ENCODE assay signal across 25 cellular contexts in genomic region chr2:128197059-128197458, GRCh38.
A peak's percentile ranks its signal among the peaks of the same experiment; 100 is the strongest.
DNase-seq lines count a peak whose midpoint lies in the region; ATAC-seq and TF ChIP-seq lines count a peak whose summit lies in the region.
"Had no signal": no experiment of that assay in that cellular context is flagged by ENCODE, and none has a peak within 500 bp of the region (broad histone marks: within the 10 kb centered on the region; RNA-seq: fewer than 3 reads in every experiment).

No MANE protein-coding gene starts in this region.

- H4K91ac ChIP-seq in mesenchymal stem cell (ENCODE audit: low read length), result no peak overlapping the region

- H2BK120ac ChIP-seq in mesenchymal stem cell (ENCODE audit: low read depth, low read length), result no peak overlapping the region

- DNase-seq in cardiac muscle cell (ENCODE audit: low read depth in 1 of 2, low spot score in 1 of 2) (no peak), heart right ventricle (no peak), mesenchymal stem cell (no peak), 8988T (no peak), NCI-H1092 treated with DMSO at 0.1 percent for 48 hours (lab: John Stamatoyannopoulos, UW) (no peak)
- DNase-seq: activated CD4-positive, alpha-beta memory T cell treated with anti-CD3 and anti-CD28 coated beads, Interleukin-2, amount 10 ng/mL, durations not matched to agents 7 days and 5 days; DMS 273 treated with DMSO at 0.1 percent for 48 hours; effector memory CD4-positive, alpha-beta T cell; H7; kidney glomerular epithelial cell; NCI-H1694 treated with DMSO at 0.1 percent for 48 hours; nephron progenitor cell; SK-N-SH; stimulated activated CD4-positive, alpha-beta T cell treated with anti-CD3 and anti-CD28 coated beads, Interleukin-15, amount 100 ng/mL, for 24 hours; stimulated activated CD8-positive, alpha-beta memory T cell treated with anti-CD3 and anti-CD28 coated beads, Interleukin-4, amount 100 ng/mL, for 48 hours; uterus had no signal

- peaks cover 13% of the 10 kb centered on the region for H3K79me1 ChIP-seq in mesenchymal stem cell (replicated peaks; ENCODE audit: low read length, poor library complexity, severe bottlenecking)

- peak overlapping the region; percentile 45 for H3K4me3 Mint-ChIP-seq in activated T-helper 17 cell treated with anti-CD3 and anti-CD28 coated beads, Interleukin-2, amount 50 U/mL, for 72 hours
- H3K4me3 Mint-ChIP-seq: activated CD4-positive, alpha-beta memory T cell treated with anti-CD3 and anti-CD28 coated beads, Interleukin-2, amount 10 ng/mL, durations not matched to agents 7 days and 5 days; brain; CD14-positive monocyte; nephron progenitor cell; WTC11 had no signal

- no peak overlapping the region for H2BK12ac ChIP-seq in mesenchymal stem cell (ENCODE audit: low read length in 2 of 2)

- no peak overlapping the region for H2BK15ac ChIP-seq in mesenchymal stem cell (ENCODE audit: low read depth, poor library complexity, severe bottlenecking)

- no peak overlapping the region for H3K18ac ChIP-seq in mesenchymal stem cell (ENCODE audit: low read depth in 1 of 2, low read length in 2 of 2)

- no peaks in the 10 kb centered on the region for H3K27me3 Mint-ChIP-seq in activated T-helper 17 cell treated with anti-CD3 and anti-CD28 coated beads, Interleukin-2, amount 50 U/mL, for 72 hours
- H3K27me3 Mint-ChIP-seq: activated CD4-positive, alpha-beta memory T cell treated with anti-CD3 and anti-CD28 coated beads, Interleukin-2, amount 10 ng/mL, durations not matched to agents 7 days and 5 days; brain had no signal

- no peak overlapping the region for H2BK5ac ChIP-seq in mesenchymal stem cell (ENCODE audit: low read depth, low read length, poor library complexity, severe bottlenecking)

- no peaks in the 10 kb centered on the region for H3K9me3 ChIP-seq in cardiac muscle cell (ENCODE audit: low read depth)
- no peaks in the 10 kb centered on the region for H3K9me3 ChIP-seq in heart right ventricle
- no peaks in the 10 kb centered on the region for H3K9me3 ChIP-seq in mesenchymal stem cell (ENCODE audit: control insufficient read depth, low read length)
- no peaks in the 10 kb centered on the region for H3K9me3 ChIP-seq in stomach smooth muscle (ENCODE audit: control insufficient read depth in 2 of 2, low read length in 2 of 2)
- H3K9me3 ChIP-seq: SK-N-SH, uterus had no signal

- peak overlapping the region; percentile 54 for H3K27ac ChIP-seq in cardiac muscle cell
- no peak overlapping the region for H3K27ac ChIP-seq in heart right ventricle
- no peak overlapping the region for H3K27ac ChIP-seq in mesenchymal stem cell (ENCODE audit: low read length, poor library complexity, severe bottlenecking)
- H3K27ac ChIP-seq in stomach smooth muscle (ENCODE audit: low read length), result peak overlapping the region; percentile 64
- H3K27ac ChIP-seq: KMS-11, RWPE1, uterus had no signal

- H3K27ac Mint-ChIP-seq in activated T-helper 17 cell treated with anti-CD3 and anti-CD28 coated beads, Interleukin-2, amount 50 U/mL, for 72 hours, result peak overlapping the region; percentile 79
- H3K27ac Mint-ChIP-seq: activated CD4-positive, alpha-beta memory T cell treated with anti-CD3 and anti-CD28 coated beads, Interleukin-2, amount 10 ng/mL, durations not matched to agents 7 days and 5 days had no signal

- TF ChIP-seq CTCF in cardiac muscle cell (IDR thresholded peaks at IDR 0.05; ENCODE audit: low read depth, low read length) (no peak), heart right ventricle (IDR thresholded peaks at IDR 0.05) (no peak)

- H3K9ac ChIP-seq in mesenchymal stem cell (ENCODE audit: low read length), result peak overlapping the region; percentile 60
- H3K9ac ChIP-seq in stomach smooth muscle (ENCODE audit: low read length in 2 of 2), result peak overlapping the region in 1 of 2 donors; percentile 33
- H3K9ac ChIP-seq: KMS-11, SK-N-SH had no signal

- no peak overlapping the region for H3K4me2 ChIP-seq in mesenchymal stem cell (ENCODE audit: low read length, poor library complexity, severe bottlenecking)
- H3K4me2 ChIP-seq: KMS-11, SK-N-SH had no signal

- H4K8ac ChIP-seq in mesenchymal stem cell (ENCODE audit: low read length), result peak overlapping the region; percentile 36

- H3K36me3 Mint-ChIP-seq in activated T-helper 17 cell treated with anti-CD3 and anti-CD28 coated beads, Interleukin-2, amount 50 U/mL, for 72 hours (ENCODE audit: low read depth), result peaks cover 9% of the 10 kb centered on the region

- intact Hi-C loops in heart right ventricle (cut with DNase I), result loop anchor here in 3 of 10 donors (5.0 to 10.0 kb wide), 2 partner anchors 35 to 98 kb away; no protein-coding TSS in a partner anchor

- H3K4me3 ChIP-seq in cardiac muscle cell, result no peak overlapping the region
- H3K4me3 ChIP-seq in heart right ventricle, result no peak overlapping the region
- H3K4me3 ChIP-seq in mesenchymal stem cell (ENCODE audit: insufficient read depth in 1 of 2, low read depth in 1 of 2, low read length in 2 of 2), result no peak overlapping the region
- H3K4me3 ChIP-seq in stomach smooth muscle (ENCODE audit: low read length in 2 of 2), result no peak overlapping the region
- H3K4me3 ChIP-seq: lung, uterus had no signal

- H3K4me1 Mint-ChIP-seq in activated T-helper 17 cell treated with anti-CD3 and anti-CD28 coated beads, Interleukin-2, amount 50 U/mL, for 72 hours, result peaks cover 31% of the 10 kb centered on the region

- no peaks in the 10 kb centered on the region for H3K36me3 ChIP-seq in cardiac muscle cell
- peaks cover 0 to 9% (median 0%) of the 10 kb centered on the region in 9 donors for H3K36me3 ChIP-seq in heart right ventricle
- H3K36me3 ChIP-seq in mesenchymal stem cell (ENCODE audit: control insufficient read depth in 1 of 2, insufficient read depth in 2 of 2, low read depth in 1 of 2, low read length in 2 of 2), result peaks cover 4 to 14% of the 10 kb centered on the region in 2 experiments
- H3K36me3 ChIP-seq in stomach smooth muscle (ENCODE audit: control insufficient read depth in 2 of 2, insufficient read depth in 2 of 2, low read length in 2 of 2), result peaks cover 0 to 2% of the 10 kb centered on the region in 2 donors
- H3K36me3 ChIP-seq: uterus had no signal

- WGBS in heart right ventricle, 2 donors, result 94% methylated on average over 8 of the region's 8 CpGs
- WGBS in mesenchymal stem cell, result 98% methylated on average over 7 of the region's 8 CpGs

- H3K27me3 ChIP-seq in cardiac muscle cell (no peaks in the 10 kb centered on the region), heart right ventricle (no peaks in the 10 kb centered on the region), mesenchymal stem cell (ENCODE audit: control insufficient read depth in 1 of 2, insufficient read depth in 1 of 2, low read length in 2 of 2) (no peaks in the 10 kb centered on the region), stomach smooth muscle (ENCODE audit: control insufficient read depth in 1 of 2, insufficient read depth in 2 of 2, low read length in 2 of 2) (no peaks in the 10 kb centered on the region)
- H3K27me3 ChIP-seq: uterus had no signal

- H3K14ac ChIP-seq in mesenchymal stem cell (ENCODE audit: low read length in 2 of 2), result no peak overlapping the region

- H2AFZ ChIP-seq in mesenchymal stem cell (ENCODE audit: low read depth, low read length), result no peak overlapping the region

- no peak overlapping the region for H3K23ac ChIP-seq in mesenchymal stem cell (ENCODE audit: low read length in 2 of 2)

- H3K9me3 Mint-ChIP-seq in activated T-helper 17 cell treated with anti-CD3 and anti-CD28 coated beads, Interleukin-2, amount 50 U/mL, for 72 hours, result no peaks in the 10 kb centered on the region
- H3K9me3 Mint-ChIP-seq: activated CD4-positive, alpha-beta memory T cell treated with anti-CD3 and anti-CD28 coated beads, Interleukin-2, amount 10 ng/mL, durations not matched to agents 7 days and 5 days; brain; nephron progenitor cell; WTC11 had no signal

- H3K4me1 ChIP-seq in cardiac muscle cell (ENCODE audit: low read depth) (peaks cover 12% of the 10 kb centered on the region), heart right ventricle (peaks cover 3 to 33% (median 21%) of the 10 kb centered on the region in 9 donors), mesenchymal stem cell (ENCODE audit: control insufficient read depth, insufficient read depth, low read depth, low read length) (peaks cover 5% of the 10 kb centered on the region), stomach smooth muscle (ENCODE audit: control insufficient read depth, insufficient read depth, low read length) (peaks cover 18% of the 10 kb centered on the region)
- H3K4me1 ChIP-seq: uterus had no signal

- ATAC-seq in heart right ventricle (no peak), GM21526 (IDR thresholded peaks at IDR 0.05; ENCODE audit: low FRiP score, unreplicated experiment) (no peak)
- ATAC-seq in activated T-helper 17 cell treated with anti-CD3 and anti-CD28 coated beads, Interleukin-2, amount 50 U/mL, for 72 hours (replicated peaks), result peak; percentile 64

- no peak overlapping the region for H2AK5ac ChIP-seq in mesenchymal stem cell (ENCODE audit: low read length, severe bottlenecking)

- no peak overlapping the region for H3K4ac ChIP-seq in mesenchymal stem cell (ENCODE audit: low read depth in 1 of 2, low read length in 2 of 2)

Comparison
In these comparisons a context has a peak if more than half of its experiments do, and no peak if none do; other contexts are left out.
1. H3K27ac ChIP-seq: peak in cardiac muscle cell (single experiment) and stomach smooth muscle (single experiment); none in heart right ventricle (0 of 10) and mesenchymal stem cell (single experiment).